15 cellular contexts compared by ENCODE assay signal in genomic region chr13:112854321-112854720, GRCh38.
DNase-seq lines count a peak whose midpoint lies in the region; ATAC-seq and TF ChIP-seq lines count a peak whose summit lies in the region.
"Had no signal": no experiment of that assay in that cellular context is flagged by ENCODE, and none has a peak within 500 bp of the region (broad histone marks: within the 10 kb centered on the region; RNA-seq: fewer than 3 reads in every experiment).

No MANE protein-coding gene starts in this region.

- H3K9ac ChIP-seq in neuronal stem cell (ENCODE audit: low read depth, low read length, poor library complexity), result no peak overlapping the region
- H3K9ac ChIP-seq: GM23248 had no signal

- no peak overlapping the region for H3K4ac ChIP-seq in neuronal stem cell (ENCODE audit: low read length)

- no peak overlapping the region for H2BK12ac ChIP-seq in neuronal stem cell (ENCODE audit: low read length)

- H2BK15ac ChIP-seq in neuronal stem cell (ENCODE audit: low read length), result no peak overlapping the region

- no peaks in the 10 kb centered on the region for H3K79me1 ChIP-seq in neuronal stem cell (ENCODE audit: low read depth, low read length)

- no peak overlapping the region for H2AFZ ChIP-seq in neuronal stem cell (ENCODE audit: low read length)
- H2AFZ ChIP-seq: GM23248 had no signal

- H3K18ac ChIP-seq in neuronal stem cell (ENCODE audit: low read length), result no peak overlapping the region

- no peaks in the 10 kb centered on the region for H3K4me1 ChIP-seq in neuronal stem cell (ENCODE audit: control insufficient read depth in 2 of 2, insufficient read depth in 1 of 2, low read depth in 1 of 2, low read length in 2 of 2)
- H3K4me1 ChIP-seq: A549, Caco-2 had no signal

- H3K4me2 ChIP-seq in neuronal stem cell (ENCODE audit: insufficient read depth, low read length, poor library complexity, severe bottlenecking), result no peak overlapping the region
- H3K4me2 ChIP-seq: A549 had no signal

- no CpG with 5 or more reads among the region's 25 CpGs for WGBS in neuronal stem cell (ENCODE audit: extremely low coverage in 2 of 2, insufficient read length in 2 of 2, insufficient replicate concordance in 1 of 2), 2 donors

- no peak overlapping the region for H3K14ac ChIP-seq in neuronal stem cell (ENCODE audit: low read length)

- H2BK120ac ChIP-seq in neuronal stem cell (ENCODE audit: low read depth, low read length), result no peak overlapping the region

- H2AK5ac ChIP-seq in neuronal stem cell (ENCODE audit: low read depth, low read length), result no peak overlapping the region

- H4K91ac ChIP-seq in neuronal stem cell (ENCODE audit: low read depth, low read length, poor library complexity), result no peak overlapping the region

- no peak overlapping the region for H4K8ac ChIP-seq in neuronal stem cell (ENCODE audit: low read depth, low read length)

- no peak overlapping the region for H3K27ac ChIP-seq in neuronal stem cell (replicated peaks; ENCODE audit: low read length)
- H3K27ac ChIP-seq: 22Rv1, A549, C4-2B, GM23248, HL-60 had no signal

- no peak overlapping the region for H2BK5ac ChIP-seq in neuronal stem cell (ENCODE audit: low read length)

- ATAC-seq in HG02642 (IDR thresholded peaks at IDR 0.05; ENCODE audit: poor library complexity, unreplicated experiment) (no peak), SK-N-SH treated with all-trans-retinoic acid at 6 μM for 48 hours (no peak)
- ATAC-seq: A549 had no signal

- DNase-seq in activated effector memory CD4-positive, alpha-beta T cell treated with anti-CD3 and anti-CD28 coated beads, Interleukin-2, amount 50 U/mL, for 16 hours, result peak; percentile 58
- DNase-seq in activated effector memory CD4-positive, alpha-beta T cell treated with Interleukin-2 at 50 U/mL for 16 hours, result no peak
- DNase-seq in islet precursor cell (peak; percentile 46), neuronal stem cell (ENCODE audit: low spot score) (no peak), NCI-H748 (lab: John Stamatoyannopoulos, UW; ENCODE audit: unreplicated experiment) (no peak)
- DNase-seq: AML-193, GM23248, HCEC 1CT had no signal

- H3K4me3 ChIP-seq in neuronal stem cell (ENCODE audit: low read length in 2 of 2), result no peak overlapping the region
- H3K4me3 ChIP-seq: A549, GM23248 had no signal

- H3K36me3 ChIP-seq in neuronal stem cell (replicated peaks in 1 of 2; ENCODE audit: control insufficient read depth in 2 of 2, insufficient read depth in 2 of 2, low read length in 2 of 2), result peaks cover 43 to 51% of the 10 kb centered on the region in 2 donors

- peak overlapping the region; percentile 48 for H3K23ac ChIP-seq in neuronal stem cell (ENCODE audit: low read depth, low read length, poor library complexity)

- peaks cover 0 to 2% of the 10 kb centered on the region in 2 donors for H3K9me3 ChIP-seq in neuronal stem cell (replicated peaks in 1 of 2; ENCODE audit: control insufficient read depth in 2 of 2, insufficient read depth in 1 of 2, low read depth in 1 of 2, low read length in 2 of 2)
- H3K9me3 ChIP-seq: A549, Caco-2 had no signal

- H3K27me3 ChIP-seq in neuronal stem cell (ENCODE audit: control insufficient read depth in 3 of 3, insufficient read depth in 3 of 3, low read depth in 1 of 3, low read length in 3 of 3), result no peaks in the 10 kb centered on the region

TF ChIP-seq in SK-N-SH treated with all-trans-retinoic acid at 6 μM for 48 hours, 23 proteins besides CTCF, POLR2A, EP300 and RAD21:
- no peak for TF ChIP-seq PPARA (CRISPR knock-in tag; IDR thresholded peaks at IDR 0.05; ENCODE audit: borderline replicate concordance)
- TF ChIP-seq SNAI2 (CRISPR knock-in tag; IDR thresholded peaks at IDR 0.05), result no peak
- no peak for TF ChIP-seq CSDC2 (CRISPR knock-in tag; IDR thresholded peaks at IDR 0.05)
- TF ChIP-seq ISL1 (CRISPR knock-in tag; IDR thresholded peaks at IDR 0.05), result no peak
- TF ChIP-seq POU6F1 (CRISPR knock-in tag; IDR thresholded peaks at IDR 0.05; ENCODE audit: borderline replicate concordance, low read depth), result no peak
- no peak for TF ChIP-seq PATZ1 (CRISPR knock-in tag; IDR thresholded peaks at IDR 0.05; ENCODE audit: borderline replicate concordance)
- TF ChIP-seq ARNTL (CRISPR knock-in tag; IDR thresholded peaks at IDR 0.05; ENCODE audit: borderline replicate concordance, low read depth), result no peak
- TF ChIP-seq ZFP3 (CRISPR knock-in tag; IDR thresholded peaks at IDR 0.05), result no peak
- no peak for TF ChIP-seq BACH2 (CRISPR knock-in tag; IDR thresholded peaks at IDR 0.05; ENCODE audit: borderline replicate concordance)
- TF ChIP-seq ESRRG (CRISPR knock-in tag; IDR thresholded peaks at IDR 0.05), result no peak
- TF ChIP-seq ZC3H10 (CRISPR knock-in tag; IDR thresholded peaks at IDR 0.05), result no peak

Comparison
In these comparisons a context has a peak if more than half of its experiments do, and no peak if none do; other contexts are left out.
1. DNase-seq: peak in activated effector memory CD4-positive, alpha-beta T cell treated with anti-CD3 and anti-CD28 coated beads, Interleukin-2, amount 50 U/mL, for 16 hours (single experiment) and islet precursor cell (single experiment); none in activated effector memory CD4-positive, alpha-beta T cell treated with Interleukin-2 at 50 U/mL for 16 hours (single experiment), neuronal stem cell (single experiment) and NCI-H748 (single experiment).